ENCODE assay signal across 8 cellular contexts in the genomic region with DNA sequence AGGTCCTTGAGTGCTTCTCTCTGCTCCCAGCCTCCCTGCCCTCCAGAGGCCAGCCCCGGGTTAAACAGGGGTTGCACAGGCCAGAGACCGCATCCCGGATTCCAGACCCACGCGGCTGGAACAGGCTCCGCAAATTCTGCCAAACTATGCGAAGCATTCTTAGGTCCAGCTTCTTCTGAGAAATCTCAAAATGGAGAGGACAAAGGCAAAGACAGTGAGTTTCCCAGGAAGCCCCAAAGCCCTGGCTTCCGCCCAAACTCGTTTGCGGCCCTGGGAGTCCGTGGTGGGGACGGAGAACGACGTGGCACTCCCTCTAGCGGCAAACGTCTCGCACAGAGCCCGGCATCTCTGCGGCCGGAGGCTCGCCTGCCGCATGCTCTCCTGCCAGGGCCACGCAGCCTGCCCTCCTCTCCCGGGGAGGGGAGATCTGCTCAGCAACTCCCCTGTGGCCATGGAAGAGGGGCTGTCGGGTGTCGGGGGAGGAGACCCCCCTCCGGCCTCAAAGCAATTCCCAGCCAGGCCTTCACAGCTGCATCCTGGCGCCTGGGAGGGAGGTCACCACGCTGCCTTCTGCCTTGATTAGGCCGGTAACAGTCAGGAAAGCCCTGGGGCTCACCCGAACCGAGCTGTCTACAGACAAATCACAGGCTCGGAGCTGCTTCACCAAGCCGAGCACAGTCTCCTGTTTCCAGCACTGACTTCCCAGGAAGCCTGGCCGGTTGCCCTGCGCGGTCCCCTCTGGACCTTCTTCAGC. TPM values are rescaled to one million over a fixed set of nuclear protein-coding genes. Genes with fewer than 3 reads are reported as not detected.
DNase-seq lines count a peak whose midpoint lies in the region; ATAC-seq and TF ChIP-seq lines count a peak whose summit lies in the region.

No MANE protein-coding gene starts in this region.

- peaks cover 28% of the 10 kb centered on the region for H3K4me1 ChIP-seq in SJCRH30
- peaks cover 4 to 6% of the 10 kb centered on the region in 2 donors for H3K4me1 ChIP-seq in ascending aorta
- peaks cover 0 to 21% (median 13%) of the 10 kb centered on the region in 4 donors for H3K4me1 ChIP-seq in sigmoid colon

- peak; percentile 91 for ATAC-seq in GM19467 (IDR thresholded peaks at IDR 0.05; ENCODE audit: unreplicated experiment)
- ATAC-seq in HG03520 (IDR thresholded peaks at IDR 0.05; ENCODE audit: unreplicated experiment) = peak; percentile 87

- H3K9me3 ChIP-seq in SJCRH30 (replicated peaks) = no peaks in the 10 kb centered on the region
- H3K9me3 ChIP-seq in ascending aorta = no peaks in the 10 kb centered on the region
- H3K9me3 ChIP-seq in sigmoid colon = no peaks in the 10 kb centered on the region

- intact Hi-C loops in ascending aorta (cut with DNase I) = loop anchor here (2.0 kb wide), 1 partner anchor 995 kb away; no protein-coding TSS in a partner anchor
- intact Hi-C loops in sigmoid colon (cut with DNase I) = loop anchor here (5.0 kb wide), 3 partner anchors 59 to 994 kb away; no protein-coding TSS in a partner anchor

- WGBS in sigmoid colon, 2 donors = 23 to 36% methylated on average over 37 of the region's 37 CpGs

- H3K27me3 ChIP-seq in SJCRH30 (no peaks in the 10 kb centered on the region), ascending aorta (no peaks in the 10 kb centered on the region), sigmoid colon (no peaks in the 10 kb centered on the region)

- H3K36me3 ChIP-seq in SJCRH30 = no peaks in the 10 kb centered on the region
- no peaks in the 10 kb centered on the region for H3K36me3 ChIP-seq in ascending aorta
- H3K36me3 ChIP-seq in sigmoid colon = no peaks in the 10 kb centered on the region

- peak; percentile 65 to 94 (median 82) for TF ChIP-seq CTCF in ascending aorta (IDR thresholded peaks at IDR 0.05)
- TF ChIP-seq CTCF in sigmoid colon (IDR thresholded peaks at IDR 0.05) = peak; percentile 63 to 92 (median 70)

- TF ChIP-seq EP300 in sigmoid colon (IDR thresholded peaks at IDR 0.05) = no peak

- peak; percentile 17 for DNase-seq in DMS 273 treated with DMSO at 0.1 percent for 48 hours (lab: John Stamatoyannopoulos, UW)
- DNase-seq in SJCRH30 = peak; percentile 95 to 99
- peak in 1 of 2 donors; percentile 79 for DNase-seq in ascending aorta (ENCODE audit: low spot score in 2 of 2)
- DNase-seq in iPS DF 19.7 (ENCODE audit: low read depth, low spot score) = peak; percentile 48
- peak; percentile 94 for DNase-seq in sigmoid colon
- DNase-seq in NCI-H1105 (lab: John Stamatoyannopoulos, UW) = no peak

- H3K27ac ChIP-seq in SJCRH30 (peak overlapping the region; percentile 79), ascending aorta (peak overlapping the region in 1 of 2 donors; percentile 10), sigmoid colon (peak overlapping the region; percentile 54 to 65 (median 59))

- H3K4me3 ChIP-seq in SJCRH30 (peak overlapping the region; percentile 46), ascending aorta (peak overlapping the region in 1 of 2 donors; percentile 41), sigmoid colon (peak overlapping the region in 1 of 4 donors; percentile 8)

- no peak for TF ChIP-seq POLR2A in sigmoid colon (IDR thresholded peaks at IDR 0.05)

RNA-seq across cellular contexts. Expression of a gene that starts 33.4 kb away (rescaled TPM):
- total RNA-seq in SJCRH30 (2014; rRNA removed; shearing (Covaris generic)) = 30.8 and 34.1 TPM in 2 replicates
- total RNA-seq in ascending aorta = 16.3 TPM
- 10 to 100 TPM in 2 of 4 donors, 1 to 10 TPM in 2; 6.3 to 25.5 (median 13.9) TPM for total RNA-seq in sigmoid colon
- 1 to 10 TPM in 1 of 3 donors, under 1 TPM in 2; 0.46 to 3.8 (median 0.60) TPM for polyA plus RNA-seq in sigmoid colon
